In the genomic region with DNA sequence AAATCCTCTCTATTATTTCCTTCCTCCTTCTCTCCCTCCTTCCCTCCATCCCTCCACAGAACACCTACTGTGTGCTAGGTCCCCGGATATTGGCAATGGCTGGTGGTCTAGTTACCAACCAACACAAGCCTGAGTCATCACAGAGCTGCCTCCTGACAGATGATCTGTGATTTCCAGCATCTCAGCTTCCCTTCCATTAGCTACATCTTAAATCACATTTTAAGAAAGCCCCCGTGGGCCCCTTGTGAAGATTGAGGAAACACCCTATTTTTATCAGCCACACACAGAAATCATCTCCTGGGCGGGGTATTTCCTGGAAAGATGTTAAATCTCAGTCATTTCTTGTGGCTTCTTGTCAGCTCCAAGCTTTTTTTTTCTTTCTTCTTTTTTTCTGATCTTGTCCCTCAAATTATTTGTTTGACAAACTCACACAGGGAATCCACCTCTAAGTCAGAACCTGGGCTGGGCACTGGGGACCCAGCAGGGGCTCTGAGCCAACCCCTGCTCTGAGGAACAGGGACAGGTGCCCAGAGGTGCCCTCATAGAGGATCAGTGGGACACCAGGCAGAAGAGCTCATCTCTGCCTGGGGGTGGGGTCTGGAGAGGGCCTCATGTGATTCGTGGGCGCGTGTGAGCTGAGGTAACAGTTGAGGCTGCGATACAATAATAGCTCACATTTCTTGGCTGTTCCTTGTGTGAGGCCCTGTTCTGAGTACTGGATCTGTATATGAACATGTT, we compare ENCODE assay signal across 1 cellular context.
TF ChIP-seq lines count a peak whose summit lies in the region.

No MANE protein-coding gene starts in this region.

TF ChIP-seq in K562, 482 proteins besides CTCF, POLR2A, EP300 and RAD21 (continued from another document and continues in another):
- TF ChIP-seq, protein P1, sequence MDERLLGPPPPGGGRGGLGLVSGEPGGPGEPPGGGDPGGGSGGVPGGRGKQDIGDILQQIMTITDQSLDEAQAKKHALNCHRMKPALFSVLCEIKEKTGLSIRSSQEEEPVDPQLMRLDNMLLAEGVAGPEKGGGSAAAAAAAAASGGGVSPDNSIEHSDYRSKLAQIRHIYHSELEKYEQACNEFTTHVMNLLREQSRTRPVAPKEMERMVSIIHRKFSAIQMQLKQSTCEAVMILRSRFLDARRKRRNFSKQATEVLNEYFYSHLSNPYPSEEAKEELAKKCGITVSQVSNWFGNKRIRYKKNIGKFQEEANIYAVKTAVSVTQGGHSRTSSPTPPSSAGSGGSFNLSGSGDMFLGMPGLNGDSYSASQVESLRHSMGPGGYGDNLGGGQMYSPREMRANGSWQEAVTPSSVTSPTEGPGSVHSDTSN (CRISPR knock-in tag; IDR thresholded peaks at IDR 0.05; ENCODE audit: low read depth) = no peak
- TF ChIP-seq, protein P1 (tag; conservative IDR thresholded peaks at IDR 0.05; ENCODE audit: low read depth) = 0 out of 2 replicates have a peak, but pooled peaks have one; percentile 4
- TF ChIP-seq PTBP1 (IDR thresholded peaks at IDR 0.05; ENCODE audit: low read depth, low read length) (no peak), NFIX (CRISPR knock-in tag; IDR thresholded peaks at IDR 0.05; ENCODE audit: low read depth) (no peak), RBM25 (IDR thresholded peaks at IDR 0.05; ENCODE audit: low read depth, low read length, severe bottlenecking) (no peak), ASH1L (IDR thresholded peaks at IDR 0.05; ENCODE audit: borderline replicate concordance, low read depth, partially characterized antibody) (no peak), JUNB (CRISPR knock-in tag; conservative IDR thresholded peaks at IDR 0.05) (no peak), GTF2A2 (tag; IDR thresholded peaks at IDR 0.05) (no peak), MCM7 (IDR thresholded peaks at IDR 0.05) (no peak), CHD4 (IDR thresholded peaks at IDR 0.05; ENCODE audit: insufficient read depth, insufficient replicate concordance, low read depth, low read length, poor library complexity, severe bottlenecking) (no peak), ZKSCAN1 (IDR thresholded peaks at IDR 0.05; ENCODE audit: low read depth, low read length) (peak; percentile 80; the same call in 1 of the 2 replicates), CLOCK (CRISPR knock-in tag; IDR thresholded peaks at IDR 0.05; ENCODE audit: borderline replicate concordance) (no peak), ARID1B (IDR thresholded peaks at IDR 0.05) (0 out of 2 replicates have a peak, but pooled peaks have one; percentile 21), TAF15 (IDR thresholded peaks at IDR 0.05; ENCODE audit: low read depth, low read length) (no peak), CUX1 (CRISPR knock-in tag; IDR thresholded peaks at IDR 0.05) (no peak), HNRNPLL (IDR thresholded peaks at IDR 0.05; ENCODE audit: low read depth, low read length, poor library complexity, severe bottlenecking) (no peak), LEF1 (IDR thresholded peaks at IDR 0.05) (no peak), STAT5B (CRISPR knock-in tag; IDR thresholded peaks at IDR 0.05) (no peak), ZBTB17 (CRISPR knock-in tag; IDR thresholded peaks at IDR 0.05) (no peak), ZNF551 (CRISPR knock-in tag; IDR thresholded peaks at IDR 0.05) (no peak), ZNF507 (tag; conservative IDR thresholded peaks at IDR 0.05) (no peak), MCM3 (IDR thresholded peaks at IDR 0.05) (no peak), E2F6 (IDR thresholded peaks at IDR 0.05; ENCODE audit: borderline replicate concordance in 1 of 2, extremely low read depth in 1 of 2, insufficient read depth in 1 of 2, insufficient read length in 1 of 2, low read depth in 1 of 2, low read length in 1 of 2, poor library complexity in 1 of 2, severe bottlenecking in 1 of 2) (no peak), SOX6 (IDR thresholded peaks at IDR 0.05) (peak; percentile 39; the same call in 1 of the 2 replicates), KDM1A (IDR thresholded peaks at IDR 0.05) (peak; percentile 83 to 86), HNRNPH1 (optimal IDR thresholded peaks at IDR 0.05; ENCODE audit: low read depth, low read length) (no peak), RFX1 (IDR thresholded peaks at IDR 0.05) (no peak), L3MBTL2 (IDR thresholded peaks at IDR 0.05) (no peak), MXD1 (CRISPR knock-in tag; IDR thresholded peaks at IDR 0.05; ENCODE audit: borderline replicate concordance, poor library complexity, severe bottlenecking) (no peak), CBFA2T3 (IDR thresholded peaks at IDR 0.05) (peak; percentile 54)
- TF ChIP-seq, protein P2, sequence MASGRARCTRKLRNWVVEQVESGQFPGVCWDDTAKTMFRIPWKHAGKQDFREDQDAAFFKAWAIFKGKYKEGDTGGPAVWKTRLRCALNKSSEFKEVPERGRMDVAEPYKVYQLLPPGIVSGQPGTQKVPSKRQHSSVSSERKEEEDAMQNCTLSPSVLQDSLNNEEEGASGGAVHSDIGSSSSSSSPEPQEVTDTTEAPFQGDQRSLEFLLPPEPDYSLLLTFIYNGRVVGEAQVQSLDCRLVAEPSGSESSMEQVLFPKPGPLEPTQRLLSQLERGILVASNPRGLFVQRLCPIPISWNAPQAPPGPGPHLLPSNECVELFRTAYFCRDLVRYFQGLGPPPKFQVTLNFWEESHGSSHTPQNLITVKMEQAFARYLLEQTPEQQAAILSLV (tag; IDR thresholded peaks at IDR 0.05) = no peak
- TF ChIP-seq, protein P3, sequence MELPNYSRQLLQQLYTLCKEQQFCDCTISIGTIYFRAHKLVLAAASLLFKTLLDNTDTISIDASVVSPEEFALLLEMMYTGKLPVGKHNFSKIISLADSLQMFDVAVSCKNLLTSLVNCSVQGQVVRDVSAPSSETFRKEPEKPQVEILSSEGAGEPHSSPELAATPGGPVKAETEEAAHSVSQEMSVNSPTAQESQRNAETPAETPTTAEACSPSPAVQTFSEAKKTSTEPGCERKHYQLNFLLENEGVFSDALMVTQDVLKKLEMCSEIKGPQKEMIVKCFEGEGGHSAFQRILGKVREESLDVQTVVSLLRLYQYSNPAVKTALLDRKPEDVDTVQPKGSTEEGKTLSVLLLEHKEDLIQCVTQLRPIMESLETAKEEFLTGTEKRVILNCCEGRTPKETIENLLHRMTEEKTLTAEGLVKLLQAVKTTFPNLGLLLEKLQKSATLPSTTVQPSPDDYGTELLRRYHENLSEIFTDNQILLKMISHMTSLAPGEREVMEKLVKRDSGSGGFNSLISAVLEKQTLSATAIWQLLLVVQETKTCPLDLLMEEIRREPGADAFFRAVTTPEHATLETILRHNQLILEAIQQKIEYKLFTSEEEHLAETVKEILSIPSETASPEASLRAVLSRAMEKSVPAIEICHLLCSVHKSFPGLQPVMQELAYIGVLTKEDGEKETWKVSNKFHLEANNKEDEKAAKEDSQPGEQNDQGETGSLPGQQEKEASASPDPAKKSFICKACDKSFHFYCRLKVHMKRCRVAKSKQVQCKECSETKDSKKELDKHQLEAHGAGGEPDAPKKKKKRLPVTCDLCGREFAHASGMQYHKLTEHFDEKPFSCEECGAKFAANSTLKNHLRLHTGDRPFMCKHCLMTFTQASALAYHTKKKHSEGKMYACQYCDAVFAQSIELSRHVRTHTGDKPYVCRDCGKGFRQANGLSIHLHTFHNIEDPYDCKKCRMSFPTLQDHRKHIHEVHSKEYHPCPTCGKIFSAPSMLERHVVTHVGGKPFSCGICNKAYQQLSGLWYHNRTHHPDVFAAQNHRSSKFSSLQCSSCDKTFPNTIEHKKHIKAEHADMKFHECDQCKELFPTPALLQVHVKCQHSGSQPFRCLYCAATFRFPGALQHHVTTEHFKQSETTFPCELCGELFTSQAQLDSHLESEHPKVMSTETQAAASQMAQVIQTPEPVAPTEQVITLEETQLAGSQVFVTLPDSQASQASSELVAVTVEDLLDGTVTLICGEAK (IDR thresholded peaks at IDR 0.05) = no peak
- TF ChIP-seq, protein P3 (CRISPR knock-in tag; IDR thresholded peaks at IDR 0.05) = no peak
